ENCODE assay signal across 8 cellular contexts in genomic region chr20:44210422-44211176, GRCh38. TPM values are rescaled to one million over a fixed set of nuclear protein-coding genes. Genes with fewer than 3 reads are reported as not detected.
A peak's percentile ranks its signal among the peaks of the same experiment; 100 is the strongest.
DNase-seq lines count a peak whose midpoint lies in the region; ATAC-seq and TF ChIP-seq lines count a peak whose summit lies in the region.

OSER1 (minus strand) TSS chr20:44210771; CDS start chr20:44206957, 3,814 bp downstream.

- H3K9ac ChIP-seq in muscle layer of colon (ENCODE audit: low read length) = peak within 1 kb of the TSS; percentile 72

- 0 to 1% methylated on average over 64 to 78 of the region's 78 CpGs for WGBS in esophagus, 2 donors

- H3K4me3 ChIP-seq in esophagus (ENCODE audit: low read depth in 1 of 2, low read length in 2 of 2) (peak within 1 kb of the TSS; percentile 70 to 90), muscle layer of colon (ENCODE audit: low read depth in 1 of 2, low read length in 2 of 2) (peak within 1 kb of the TSS; percentile 84 to 96)

- H3K36me3 ChIP-seq in esophagus (ENCODE audit: control insufficient read depth in 2 of 2, insufficient read depth in 2 of 2, low read length in 1 of 2) (peaks cover 0 to 2% of the 10 kb centered on the region in 2 donors), muscle layer of colon (ENCODE audit: insufficient read depth, low read length) (no peaks in the 10 kb centered on the region)

- H3K27ac Mint-ChIP-seq in activated T-cell treated with anti-CD3 and anti-CD28 coated beads, Interleukin-2, amount 50 U/mL, for 24 hours = peak within 1 kb of the TSS; percentile 97

- in situ Hi-C loops in KBM-7 (cut with MboI; ENCODE audit: low pct_unique_long_range_greater_than_20kb, low sequenced_read_pairs) = loop anchor here (25.0 kb wide), 1 partner anchor 177 kb away; no protein-coding TSS in a partner anchor

- peak; percentile 89 for DNase-seq in DMS153 treated with DMSO at 0.1 percent for 48 hours (lab: John Stamatoyannopoulos, UW; ENCODE audit: unreplicated experiment)
- peak; percentile 98 for DNase-seq in KBM-7
- peak; percentile 99 for DNase-seq in activated T-cell treated with anti-CD3 and anti-CD28 coated beads, Interleukin-2, amount 50 U/mL, for 24 hours
- DNase-seq in stimulated activated CD8-positive, alpha-beta memory T cell treated with anti-CD3 and anti-CD28 coated beads, Interleukin-7, amount 100 ng/mL, for 24 hours (ENCODE audit: low read depth) = peak; percentile 94

- no peaks in the 10 kb centered on the region for H3K9me3 Mint-ChIP-seq in activated T-cell treated with anti-CD3 and anti-CD28 coated beads, Interleukin-2, amount 50 U/mL, for 24 hours

- no peaks in the 10 kb centered on the region for H3K9me3 ChIP-seq in esophagus (ENCODE audit: control insufficient read depth in 2 of 2, insufficient read depth in 1 of 2, low read depth in 1 of 2, low read length in 1 of 2)
- H3K9me3 ChIP-seq in muscle layer of colon (ENCODE audit: low read length) = no peaks in the 10 kb centered on the region

- peaks cover 70% of the 10 kb centered on the region for H3K4me1 Mint-ChIP-seq in activated T-cell treated with anti-CD3 and anti-CD28 coated beads, Interleukin-2, amount 50 U/mL, for 24 hours (ENCODE audit: low read depth)

- H3K27me3 ChIP-seq in esophagus (ENCODE audit: control insufficient read depth in 1 of 2, insufficient read depth in 2 of 2, low read length in 2 of 2) (no peaks in the 10 kb centered on the region), muscle layer of colon (ENCODE audit: control insufficient read depth in 1 of 2, insufficient read depth in 2 of 2, low read length in 2 of 2) (no peaks in the 10 kb centered on the region)

- H3K4me3 Mint-ChIP-seq in activated T-cell treated with anti-CD3 and anti-CD28 coated beads, Interleukin-2, amount 50 U/mL, for 24 hours = peak within 1 kb of the TSS; percentile 96

- peak; percentile 76 for ATAC-seq in GM21717 (IDR thresholded peaks at IDR 0.05; ENCODE audit: unreplicated experiment)

- H3K4me1 ChIP-seq in esophagus (ENCODE audit: control insufficient read depth in 2 of 2, insufficient read depth in 2 of 2, low read length in 1 of 2) = no peaks in the 10 kb centered on the region
- H3K4me1 ChIP-seq in muscle layer of colon (ENCODE audit: insufficient read depth, low read length) = peaks cover 34% of the 10 kb centered on the region

- H3K27ac ChIP-seq in esophagus (ENCODE audit: low read depth in 2 of 2, low read length in 1 of 2) (peak within 1 kb of the TSS; percentile 97 to 100), muscle layer of colon (ENCODE audit: low read depth, low read length) (peak within 1 kb of the TSS; percentile 98)

- no peaks in the 10 kb centered on the region for H3K27me3 Mint-ChIP-seq in activated T-cell treated with anti-CD3 and anti-CD28 coated beads, Interleukin-2, amount 50 U/mL, for 24 hours

- peaks cover 31% of the 10 kb centered on the region for H3K36me3 Mint-ChIP-seq in activated T-cell treated with anti-CD3 and anti-CD28 coated beads, Interleukin-2, amount 50 U/mL, for 24 hours (ENCODE audit: low read depth)

TF ChIP-seq in PFSK-1, 5 proteins besides CTCF, POLR2A, EP300 and RAD21:
- TF ChIP-seq, protein P1, sequence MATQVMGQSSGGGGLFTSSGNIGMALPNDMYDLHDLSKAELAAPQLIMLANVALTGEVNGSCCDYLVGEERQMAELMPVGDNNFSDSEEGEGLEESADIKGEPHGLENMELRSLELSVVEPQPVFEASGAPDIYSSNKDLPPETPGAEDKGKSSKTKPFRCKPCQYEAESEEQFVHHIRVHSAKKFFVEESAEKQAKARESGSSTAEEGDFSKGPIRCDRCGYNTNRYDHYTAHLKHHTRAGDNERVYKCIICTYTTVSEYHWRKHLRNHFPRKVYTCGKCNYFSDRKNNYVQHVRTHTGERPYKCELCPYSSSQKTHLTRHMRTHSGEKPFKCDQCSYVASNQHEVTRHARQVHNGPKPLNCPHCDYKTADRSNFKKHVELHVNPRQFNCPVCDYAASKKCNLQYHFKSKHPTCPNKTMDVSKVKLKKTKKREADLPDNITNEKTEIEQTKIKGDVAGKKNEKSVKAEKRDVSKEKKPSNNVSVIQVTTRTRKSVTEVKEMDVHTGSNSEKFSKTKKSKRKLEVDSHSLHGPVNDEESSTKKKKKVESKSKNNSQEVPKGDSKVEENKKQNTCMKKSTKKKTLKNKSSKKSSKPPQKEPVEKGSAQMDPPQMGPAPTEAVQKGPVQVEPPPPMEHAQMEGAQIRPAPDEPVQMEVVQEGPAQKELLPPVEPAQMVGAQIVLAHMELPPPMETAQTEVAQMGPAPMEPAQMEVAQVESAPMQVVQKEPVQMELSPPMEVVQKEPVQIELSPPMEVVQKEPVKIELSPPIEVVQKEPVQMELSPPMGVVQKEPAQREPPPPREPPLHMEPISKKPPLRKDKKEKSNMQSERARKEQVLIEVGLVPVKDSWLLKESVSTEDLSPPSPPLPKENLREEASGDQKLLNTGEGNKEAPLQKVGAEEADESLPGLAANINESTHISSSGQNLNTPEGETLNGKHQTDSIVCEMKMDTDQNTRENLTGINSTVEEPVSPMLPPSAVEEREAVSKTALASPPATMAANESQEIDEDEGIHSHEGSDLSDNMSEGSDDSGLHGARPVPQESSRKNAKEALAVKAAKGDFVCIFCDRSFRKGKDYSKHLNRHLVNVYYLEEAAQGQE (IDR thresholded peaks at IDR 0.05; ENCODE audit: insufficient read depth in 1 of 2, low read depth in 2 of 2, low read length in 2 of 2) = no peak
- peak; percentile 54; the same call in 1 of the 2 replicates for TF ChIP-seq TAF1 (IDR thresholded peaks at IDR 0.05; ENCODE audit: borderline replicate concordance, insufficient read depth, low read length)
- peak; percentile 3 for TF ChIP-seq FOXP2 (optimal IDR thresholded peaks at IDR 0.05; ENCODE audit: borderline replicate concordance, extremely low read depth, extremely low read length, insufficient read depth)
- peak; percentile 98 for TF ChIP-seq SIN3A (IDR thresholded peaks at IDR 0.05; ENCODE audit: borderline replicate concordance, insufficient read depth, low read length)
- peak; percentile 63 for TF ChIP-seq POLR2AphosphoS5 (IDR thresholded peaks at IDR 0.05; ENCODE audit: low read depth, low read length)

RNA-seq across cellular contexts. Expression of gene OSER1, which starts in this region (rescaled TPM):
- polyA plus RNA-seq in PFSK-1 (2012; ENCODE audit: insufficient read length, low read depth) = 18.4 TPM
- 10 to 100 TPM; 27.6 to 33.7 TPM for polyA plus RNA-seq in esophagus

Comparison
In these comparisons a context has a peak if more than half of its experiments do, and no peak if none do; other contexts are left out.
1. Peak in every context shown above with its lines: DNase-seq, ATAC-seq, H3K4me3 ChIP-seq and H3K27ac ChIP-seq.